ENCODE assay signal across 24 cellular contexts in the genomic region with DNA sequence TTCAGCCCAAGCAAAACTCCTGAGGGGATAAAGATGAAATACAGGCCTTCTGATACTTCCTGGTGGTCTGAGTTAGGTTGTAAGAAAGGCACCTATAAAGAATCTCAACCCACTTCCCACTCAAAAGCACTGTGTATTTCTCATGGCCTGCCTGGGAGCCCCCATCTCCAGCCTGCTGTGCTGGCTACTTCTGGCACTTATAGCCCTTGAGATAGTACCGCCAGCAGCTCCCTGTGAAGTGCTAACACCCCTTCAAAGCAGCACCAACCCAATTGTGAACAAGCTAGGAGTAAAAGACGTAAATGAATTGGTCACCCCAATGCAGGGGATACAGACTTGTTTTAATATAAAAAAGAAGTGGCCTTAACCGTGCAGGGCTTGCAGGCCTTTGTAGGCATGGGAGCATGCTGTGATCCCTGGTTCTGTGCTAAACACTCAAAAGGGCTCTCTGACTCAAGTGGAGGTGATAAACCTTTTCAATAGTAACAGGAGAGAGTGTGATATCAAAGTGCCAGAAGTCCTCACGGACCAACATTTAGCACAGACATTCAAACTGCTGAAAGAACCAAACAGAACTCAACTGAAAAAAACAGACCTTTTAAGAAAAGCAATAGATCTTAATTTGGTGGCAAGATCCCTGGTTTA.
DNase-seq lines count a peak whose midpoint lies in the region; ATAC-seq and TF ChIP-seq lines count a peak whose summit lies in the region.
"Had no signal": no experiment of that assay in that cellular context is flagged by ENCODE, and none has a peak within 500 bp of the region (broad histone marks: within the 10 kb centered on the region; RNA-seq: fewer than 3 reads in every experiment).

No MANE protein-coding gene starts in this region.

- H3K9me3 ChIP-seq in right atrium auricular region, result no peaks in the 10 kb centered on the region
- H3K9me3 ChIP-seq in right cardiac atrium (ENCODE audit: control insufficient read depth, low read length), result no peaks in the 10 kb centered on the region
- no peaks in the 10 kb centered on the region for H3K9me3 ChIP-seq in smooth muscle cell (replicated peaks; ENCODE audit: low read depth)
- H3K9me3 ChIP-seq: A549, esophagus muscularis mucosa, spleen, vagina had no signal

- H3K36me3 ChIP-seq in right atrium auricular region, result peaks cover 9% of the 10 kb centered on the region
- H3K36me3 ChIP-seq in smooth muscle cell (ENCODE audit: low read depth), result peaks cover 8% of the 10 kb centered on the region
- H3K36me3 ChIP-seq: vagina had no signal

- no peak overlapping the region for H2AFZ ChIP-seq in smooth muscle cell (ENCODE audit: low read depth)

- H3K27ac ChIP-seq in right atrium auricular region, result no peak overlapping the region
- H3K27ac ChIP-seq in right cardiac atrium (ENCODE audit: low read length), result no peak overlapping the region
- peak overlapping the region; percentile 17 for H3K27ac ChIP-seq in temporal lobe (ENCODE audit: low read depth, low read length)
- H3K27ac ChIP-seq in smooth muscle cell (ENCODE audit: low read depth), result no peak overlapping the region
- H3K27ac ChIP-seq: A549, esophagus muscularis mucosa, spleen, vagina had no signal

- intact Hi-C loops in Right ventricle myocardium superior (cut with DNase I) (no loop called here), right cardiac atrium (cut with DNase I) (no loop called here)

- H3K4me1 ChIP-seq in right atrium auricular region, result peaks cover 0 to 32% of the 10 kb centered on the region in 2 donors
- H3K4me1 ChIP-seq in right cardiac atrium (ENCODE audit: control insufficient read depth, insufficient read depth, low read length), result peaks cover 12% of the 10 kb centered on the region
- no peaks in the 10 kb centered on the region for H3K4me1 ChIP-seq in smooth muscle cell (ENCODE audit: low read depth)
- H3K4me1 ChIP-seq: A549 had no signal

- DNase-seq in Right ventricle myocardium superior (no peak), right atrium auricular region (ENCODE audit: low spot score) (no peak), NCI-H345 treated with DMSO at 0.1 percent for 48 hours (lab: John Stamatoyannopoulos, UW; ENCODE audit: unreplicated experiment) (peak; percentile 24), right cardiac atrium (no peak), smooth muscle cell (lab: John Stamatoyannopoulos, UW; ENCODE audit: unreplicated experiment) (no peak)
- DNase-seq: activated CD4-positive, alpha-beta T cell treated with anti-CD3 and anti-CD28 coated beads, Interleukin-2, amount 50 U/mL, for 1 hour; activated effector memory CD4-positive, alpha-beta T cell treated with Interleukin-2 at 50 U/mL for 16 hours; activated T-cell treated with anti-CD3 and anti-CD28 coated beads, Interleukin-2, amount 50 U/mL, for 1 hour; CD8-positive, alpha-beta T cell; H9; KG1; MM.1S; NCI-H2081; NCI-H446 treated with DMSO at 0.1 percent for 48 hours; spleen; stimulated activated CD4-positive, alpha-beta T cell treated with anti-CD3 and anti-CD28 coated beads, Interleukin-2, amount 100 ng/mL, for 24 hours; T-helper 1 cell had no signal

- H3F3A ChIP-seq in smooth muscle cell (ENCODE audit: low read depth), result peaks cover 10% of the 10 kb centered on the region

- H3K9ac ChIP-seq in smooth muscle cell (ENCODE audit: low read depth), result no peak overlapping the region

- H3K4me3 ChIP-seq in right atrium auricular region (no peak overlapping the region), right cardiac atrium (ENCODE audit: low read length) (no peak overlapping the region), smooth muscle cell (no peak overlapping the region)
- H3K4me3 ChIP-seq: A549, esophagus muscularis mucosa, spleen, vagina had no signal

- peaks cover 30% of the 10 kb centered on the region for H3K79me2 ChIP-seq in smooth muscle cell (ENCODE audit: low read depth)

- TF ChIP-seq CTCF in right atrium auricular region (IDR thresholded peaks at IDR 0.05) (no peak), smooth muscle cell (IDR thresholded peaks at IDR 0.05; ENCODE audit: borderline replicate concordance, insufficient read depth, poor library complexity, severe bottlenecking) (no peak)

- 66% methylated on average over 4 of the region's 4 CpGs for WGBS in right cardiac atrium
- WGBS in smooth muscle cell (ENCODE audit: low lambda C conversion rate), result 98% methylated on average over 4 of the region's 4 CpGs

- H3K27me3 ChIP-seq in right atrium auricular region (no peaks in the 10 kb centered on the region), right cardiac atrium (ENCODE audit: control insufficient read depth, insufficient read depth) (no peaks in the 10 kb centered on the region), smooth muscle cell (ENCODE audit: low read depth) (no peaks in the 10 kb centered on the region)
- H3K27me3 ChIP-seq: esophagus muscularis mucosa, spleen, vagina had no signal

- peak; percentile 74 for ATAC-seq in Right ventricle myocardium superior (ENCODE audit: poor library complexity)
- ATAC-seq in right cardiac atrium, result peak; percentile 45 to 63
- no peak for ATAC-seq in activated CD4-positive, CD25-positive, alpha-beta regulatory T cell treated with anti-CD3 and anti-CD28 coated beads, Interleukin-2, amount 50 U/mL, for 24 hours
- no peak for ATAC-seq in GM19397 (IDR thresholded peaks at IDR 0.05; ENCODE audit: unreplicated experiment)
- ATAC-seq: CD8-positive, alpha-beta T cell; WTC11 had no signal

- no peak overlapping the region for H3K4me2 ChIP-seq in smooth muscle cell
- H3K4me2 ChIP-seq: A549 had no signal

- H4K20me1 ChIP-seq in smooth muscle cell (ENCODE audit: low read depth), result peaks cover 66% of the 10 kb centered on the region

Comparison
In these comparisons a context has a peak if more than half of its experiments do, and no peak if none do; other contexts are left out.
1. ATAC-seq: peak in Right ventricle myocardium superior (single experiment) and right cardiac atrium (2 of 2); none in activated CD4-positive, CD25-positive, alpha-beta regulatory T cell treated with anti-CD3 and anti-CD28 coated beads, Interleukin-2, amount 50 U/mL, for 24 hours (0 of 2) and GM19397 (single experiment).